ENCODE assay signal across 18 cellular contexts in the genomic region with DNA sequence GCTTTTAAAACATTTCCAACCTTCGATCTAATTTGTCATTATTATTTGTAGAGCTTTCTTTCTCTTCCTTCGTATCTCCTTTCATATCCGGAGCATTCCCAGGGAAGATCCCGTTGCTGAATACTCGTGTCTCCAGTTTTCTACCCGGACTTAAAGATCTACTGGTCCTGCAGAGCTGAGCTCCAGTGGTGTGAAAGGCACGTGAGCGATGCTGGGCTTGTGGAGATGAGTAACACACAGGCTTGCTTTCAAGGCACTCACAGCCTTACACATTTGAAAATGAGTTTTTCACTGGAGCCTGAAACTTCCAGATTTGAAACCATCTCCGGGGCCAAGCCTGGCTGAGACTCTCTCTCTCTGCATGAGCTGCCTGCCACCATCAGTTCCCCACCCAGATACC.
DNase-seq lines count a peak whose midpoint lies in the region; ATAC-seq and TF ChIP-seq lines count a peak whose summit lies in the region.
"Had no signal": no experiment of that assay in that cellular context is flagged by ENCODE, and none has a peak within 500 bp of the region (broad histone marks: within the 10 kb centered on the region; RNA-seq: fewer than 3 reads in every experiment).

No MANE protein-coding gene starts in this region.

- no peak overlapping the region for H4K5ac ChIP-seq in IMR-90 (ENCODE audit: low read depth, low read length)

- TF ChIP-seq RAD21 in IMR-90 (IDR thresholded peaks at IDR 0.05; ENCODE audit: low read length), result no peak

- no peaks in the 10 kb centered on the region for H3K9me1 ChIP-seq in IMR-90 (ENCODE audit: insufficient read depth, low read length)

- H2BK15ac ChIP-seq in IMR-90 (ENCODE audit: low read depth, low read length), result no peak overlapping the region

- H3K27me3 Mint-ChIP-seq in chondrocyte (ENCODE audit: low read depth), result no peaks in the 10 kb centered on the region
- H3K27me3 Mint-ChIP-seq in nephron (ENCODE audit: low read depth), result no peaks in the 10 kb centered on the region

- H3K23ac ChIP-seq in IMR-90 (ENCODE audit: low read depth, low read length), result no peak overlapping the region

- CTCF ChIA-PET in IMR-90 (lab: Yijun Ruan, JAX), result interaction anchor here (0.8 kb wide), 1 partner anchor 17 kb away, joined by 6 read pairs; no protein-coding TSS in a partner anchor

- H3K36me3 Mint-ChIP-seq in chondrocyte (ENCODE audit: low read depth) (peaks cover 3% of the 10 kb centered on the region), nephron (ENCODE audit: low read depth) (peaks cover 4% of the 10 kb centered on the region)
- H3K36me3 Mint-ChIP-seq: CD8-positive, alpha-beta T cell had no signal

- ATAC-seq in IMR-90 (ENCODE audit: low read depth) (no peak), GM21423 (IDR thresholded peaks at IDR 0.05; ENCODE audit: unreplicated experiment) (no peak)
- ATAC-seq: CD8-positive, alpha-beta T cell; GM12878 had no signal

- H2AFZ ChIP-seq in IMR-90 (replicated peaks; ENCODE audit: low read length, poor library complexity), result no peak overlapping the region

- no peak for TF ChIP-seq CTCF in AG10803 (conservative IDR thresholded peaks at IDR 0.05; ENCODE audit: low read length)
- TF ChIP-seq CTCF in IMR-90 (conservative IDR thresholded peaks at IDR 0.05; ENCODE audit: low read depth, low read length), result no peak
- TF ChIP-seq CTCF in chondrocyte (IDR thresholded peaks at IDR 0.05), result no peak
- no peak for TF ChIP-seq CTCF in nephron (IDR thresholded peaks at IDR 0.05; ENCODE audit: unreplicated experiment in 3 of 3)

- H3K4me2 ChIP-seq in IMR-90 (ENCODE audit: low read depth, low read length), result no peak overlapping the region
- H3K4me2 ChIP-seq: KMS-11 had no signal

- H3K4me3 ChIP-seq in AG10803 (ENCODE audit: low read length), result no peak overlapping the region
- H3K4me3 ChIP-seq in IMR-90 (ENCODE audit: insufficient read depth, low read depth, low read length), result no peak overlapping the region
- H3K4me3 ChIP-seq: BLaER1 treated with 17β-estradiol and CSF1 and Interleukin-3, amounts not matched to agents 10 nM and 100 nM; GM12878; Peyer's patch had no signal

- H2BK120ac ChIP-seq in IMR-90 (ENCODE audit: low read depth, low read length), result no peak overlapping the region

- no peak for TF ChIP-seq POLR2A in IMR-90 (IDR thresholded peaks at IDR 0.05; ENCODE audit: low read depth, low read length)

- dilution Hi-C loops in IMR-90 (cut with HindIII; ENCODE audit: low sequenced_read_pairs, unreplicated experiment), result no loop called here

- H3K4me1 ChIP-seq in IMR-90 (ENCODE audit: control insufficient read depth, insufficient read depth, low read length), result peaks cover 5% of the 10 kb centered on the region
- H3K4me1 ChIP-seq: Peyer's patch had no signal

- H4K20me1 ChIP-seq in IMR-90 (ENCODE audit: insufficient read depth, low read length), result no peaks in the 10 kb centered on the region
- H4K20me1 ChIP-seq: BLaER1 treated with 17β-estradiol and CSF1 and Interleukin-3, amounts not matched to agents 10 nM and 100 nM had no signal

- H2AK5ac ChIP-seq in IMR-90 (ENCODE audit: low read depth, low read length), result no peak overlapping the region

- intact Hi-C loops in IMR-90 (cut with micrococcal nuclease), result no loop called here

- 72% methylated on average over 6 of the region's 9 CpGs; no CpG with 5 or more reads in 1 of the 2 experiments for WGBS in IMR-90 (ENCODE audit: extremely low coverage in 2 of 2, insufficient read length in 1 of 2), 2 experiments

- H3K9ac ChIP-seq in IMR-90 (ENCODE audit: low read depth, low read length), result no peak overlapping the region
- H3K9ac ChIP-seq: BLaER1 treated with 17β-estradiol and CSF1 and Interleukin-3, amounts not matched to agents 10 nM and 100 nM; KMS-11 had no signal

- no peak overlapping the region for H2BK20ac ChIP-seq in IMR-90 (ENCODE audit: low read depth, low read length)

- in situ Hi-C loops in IMR-90 (cut with MboI; ENCODE audit: low sequenced_read_pairs), result no loop called here

- H3K27me3 ChIP-seq in IMR-90 (ENCODE audit: control insufficient read depth, insufficient read depth, low read length), result peaks cover 6% of the 10 kb centered on the region
- H3K27me3 ChIP-seq: BLaER1 treated with 17β-estradiol and CSF1 and Interleukin-3, amounts not matched to agents 10 nM and 100 nM; Peyer's patch had no signal

- H4K91ac ChIP-seq in IMR-90 (ENCODE audit: insufficient read depth, low read depth, low read length), result no peak overlapping the region

- POLR2A ChIA-PET in IMR-90 (lab: Charles Lee; ENCODE audit: unreplicated experiment), result no interaction called here

- H2AK9ac ChIP-seq in IMR-90 (replicated peaks; ENCODE audit: low read depth, low read length, poor library complexity), result no peak overlapping the region

- H3K79me1 ChIP-seq in IMR-90 (ENCODE audit: low read depth in 1 of 2, low read length in 2 of 2), result no peaks in the 10 kb centered on the region

- no peak overlapping the region for H3K56ac ChIP-seq in IMR-90 (ENCODE audit: extremely low read depth, insufficient read depth, low read length)

- H3K9me3 Mint-ChIP-seq in chondrocyte (ENCODE audit: low read depth), result peaks cover 2% of the 10 kb centered on the region
- no peaks in the 10 kb centered on the region for H3K9me3 Mint-ChIP-seq in nephron
- H3K9me3 Mint-ChIP-seq: CD8-positive, alpha-beta T cell; HFFc6 had no signal

- H3K9me3 ChIP-seq in IMR-90 (ENCODE audit: control insufficient read depth, insufficient read depth, low read length), result no peaks in the 10 kb centered on the region
- H3K9me3 ChIP-seq: Peyer's patch had no signal

- H2BK5ac ChIP-seq in IMR-90 (ENCODE audit: low read depth, low read length, poor library complexity, severe bottlenecking), result no peak overlapping the region

- H3K14ac ChIP-seq in IMR-90 (replicated peaks; ENCODE audit: low read depth, low read length), result no peak overlapping the region

- H3K4me1 Mint-ChIP-seq in chondrocyte (ENCODE audit: low read depth) (peaks cover 55% of the 10 kb centered on the region), nephron (peaks cover 74% of the 10 kb centered on the region)

- no peak overlapping the region for H3K4ac ChIP-seq in IMR-90 (ENCODE audit: low read depth, low read length)

- H3K18ac ChIP-seq in IMR-90 (ENCODE audit: low read depth, low read length), result no peak overlapping the region

- peak; percentile 32 for DNase-seq in AG10803 (ENCODE audit: low read depth)
- DNase-seq in IMR-90, result peak; percentile 12
- no peak for DNase-seq in chondrocyte (ENCODE audit: low spot score)
- DNase-seq in T-helper 2 cell, result no peak
- DNase-seq in pons (ENCODE audit: low spot score), result no peak
- DNase-seq in mesenteric fat pad (ENCODE audit: low spot score), result no peak
- DNase-seq: Calu3; CD8-positive, alpha-beta T cell; EL; HFFc6; MV-4-11; Peyer's patch; Right ventricle myocardium superior had no signal

- no peak overlapping the region for H4K8ac ChIP-seq in IMR-90 (ENCODE audit: low read depth in 2 of 2, low read length in 2 of 2)

- no TSS peak for BruUV-seq in IMR-90 (replicated peaks; lab: Mats Ljungman, UMichigan)

- no peak overlapping the region for H3K4me3 Mint-ChIP-seq in chondrocyte (ENCODE audit: unreplicated experiment)
- peak overlapping the region in 2 of 3 experiments; percentile 18 to 50 for H3K4me3 Mint-ChIP-seq in nephron
- H3K4me3 Mint-ChIP-seq: CD8-positive, alpha-beta T cell; HFFc6 had no signal

- H3K36me3 ChIP-seq in IMR-90 (ENCODE audit: control insufficient read depth, insufficient read depth, low read length), result 0 out of 2 replicates have a peak, but pooled peaks cover 1% of the 10 kb centered on the region
- H3K36me3 ChIP-seq: BLaER1 treated with 17β-estradiol and CSF1 and Interleukin-3, amounts not matched to agents 10 nM and 100 nM; Peyer's patch had no signal

- no peak overlapping the region for H3K27ac ChIP-seq in IMR-90 (ENCODE audit: insufficient read depth, low read length)
- H3K27ac ChIP-seq: BLaER1 treated with 17β-estradiol and CSF1 and Interleukin-3, amounts not matched to agents 10 nM and 100 nM; KMS-11; Peyer's patch had no signal

- H3K27ac Mint-ChIP-seq in chondrocyte (ENCODE audit: unreplicated experiment) (peak overlapping the region; percentile 45), nephron (peak overlapping the region; percentile 8 to 71 (median 45))
- H3K27ac Mint-ChIP-seq: CD8-positive, alpha-beta T cell; HFFc6 had no signal

TF ChIP-seq in IMR-90, 13 proteins besides CTCF, POLR2A, EP300 and RAD21:
- TF ChIP-seq RFX5 (IDR thresholded peaks at IDR 0.05; ENCODE audit: low read depth, low read length) (no peak), CEBPB (IDR thresholded peaks at IDR 0.05; ENCODE audit: low read depth, low read length) (no peak), FOS (IDR thresholded peaks at IDR 0.05; ENCODE audit: low read depth, low read length) (no peak), NFE2L2 (IDR thresholded peaks at IDR 0.05; ENCODE audit: low read depth, low read length) (no peak), CHD1 (IDR thresholded peaks at IDR 0.05; ENCODE audit: low read depth, low read length) (no peak), USF2 (IDR thresholded peaks at IDR 0.05; ENCODE audit: low read depth, low read length) (no peak), BHLHE40 (IDR thresholded peaks at IDR 0.05; ENCODE audit: low read depth, low read length) (peak; percentile 60)

Comparison
In these comparisons a context has a peak if more than half of its experiments do, and no peak if none do; other contexts are left out.
1. DNase-seq: peak in AG10803 (single experiment) and IMR-90 (single experiment); none in chondrocyte (single experiment), T-helper 2 cell (0 of 5), pons (single experiment) and mesenteric fat pad (single experiment).